In genomic region chr3:70090322-70090913, GRCh38 we compare ENCODE assay signal across 8 cellular contexts.
DNase-seq lines count a peak whose midpoint lies in the region; ATAC-seq, FAIRE-seq and TF ChIP-seq lines count a peak whose summit lies in the region.

No MANE protein-coding gene starts in this region.

- H3K4me1 ChIP-seq in Peyer's patch (no peaks in the 10 kb centered on the region), foreskin keratinocyte (no peaks in the 10 kb centered on the region)

- TF ChIP-seq CTCF in AG09319 (IDR thresholded peaks at IDR 0.05; ENCODE audit: low read depth, low read length) (peak; percentile 48), Peyer's patch (IDR thresholded peaks at IDR 0.05) (peak in 5 of 6 experiments; percentile 39 to 66 (median 58)), foreskin keratinocyte (conservative IDR thresholded peaks at IDR 0.05) (peak; percentile 70)

- FAIRE-seq in urothelium cell line (lab: Jason Lieb, UNC): no peak

- ATAC-seq in GM21367 (IDR thresholded peaks at IDR 0.05; ENCODE audit: unreplicated experiment) (peak; percentile 52), foreskin keratinocyte (peak; percentile 48), HG03025 (IDR thresholded peaks at IDR 0.05; ENCODE audit: low FRiP score, unreplicated experiment) (no peak)

- no peak for DNase-seq in AG09319 (ENCODE audit: extremely low read depth, low read depth)
- DNase-seq in Peyer's patch: no peak
- DNase-seq in foreskin keratinocyte: no peak
- DNase-seq in urothelium cell line (ENCODE audit: low spot score): peak; percentile 40
- DNase-seq in G401 (ENCODE audit: low spot score): no peak
- no peak for DNase-seq in activated T-cell treated with anti-CD3 and anti-CD28 coated beads, Interleukin-2, amount 50 U/mL, for 48 hours

- H3K27ac ChIP-seq in Peyer's patch (no peak overlapping the region), foreskin keratinocyte (no peak overlapping the region)

- H3K9me3 ChIP-seq in Peyer's patch: no peaks in the 10 kb centered on the region

- no peak overlapping the region for H3K4me3 ChIP-seq in Peyer's patch

- in situ Hi-C loops in G401 (cut with HindIII; ENCODE audit: low sequenced_read_pairs): no loop called here

- H3K27me3 ChIP-seq in Peyer's patch (no peaks in the 10 kb centered on the region), foreskin keratinocyte (no peaks in the 10 kb centered on the region)

- no peak for TF ChIP-seq POLR2A in Peyer's patch (IDR thresholded peaks at IDR 0.05)

- no peaks in the 10 kb centered on the region for H3K36me3 ChIP-seq in Peyer's patch
